7 cellular contexts compared by ENCODE assay signal in genomic region chr14:68285421-68286179, GRCh38.
A peak's percentile ranks its signal among the peaks of the same experiment; 100 is the strongest.
DNase-seq lines count a peak whose midpoint lies in the region; ATAC-seq and TF ChIP-seq lines count a peak whose summit lies in the region.

No MANE protein-coding gene starts in this region.

- no peak overlapping the region for H3K4me3 ChIP-seq in lower lobe of right lung
- H3K4me3 ChIP-seq in subcutaneous abdominal adipose tissue (ENCODE audit: low read depth in 1 of 5, low read length in 5 of 5) = no peak overlapping the region
- no peak overlapping the region for H3K4me3 ChIP-seq in SJCRH30

- H3K4me1 ChIP-seq in lower lobe of right lung = peaks cover 45% of the 10 kb centered on the region
- H3K4me1 ChIP-seq in subcutaneous abdominal adipose tissue (ENCODE audit: control insufficient read depth in 5 of 5, insufficient read depth in 5 of 5, low read length in 5 of 5) = peaks cover 15 to 31% (median 30%) of the 10 kb centered on the region in 5 donors
- no peaks in the 10 kb centered on the region for H3K4me1 ChIP-seq in SJCRH30

- no peak for TF ChIP-seq CTCF in lower lobe of right lung (IDR thresholded peaks at IDR 0.05)

- H3K27ac ChIP-seq in lower lobe of right lung (peak overlapping the region; percentile 44), subcutaneous abdominal adipose tissue (ENCODE audit: low read depth, low read length) (peak overlapping the region; percentile 77), SJCRH30 (no peak overlapping the region)

- DNase-seq in activated CD4-positive, alpha-beta T cell treated with anti-CD3 and anti-CD28 coated beads, Interleukin-2, amount 50 U/mL, for 48 hours = peak; percentile 71 to 79
- peak; percentile 44 for DNase-seq in lower lobe of right lung
- no peak for DNase-seq in DMS53 treated with DMSO at 0.1 percent for 48 hours (lab: John Stamatoyannopoulos, UW; ENCODE audit: unreplicated experiment)
- DNase-seq in SJCRH30 = no peak

- H3K27me3 ChIP-seq in lower lobe of right lung (ENCODE audit: low read depth) (no peaks in the 10 kb centered on the region), subcutaneous abdominal adipose tissue (ENCODE audit: control insufficient read depth in 5 of 5, insufficient read depth in 4 of 5, low read length in 5 of 5) (no peaks in the 10 kb centered on the region), SJCRH30 (no peaks in the 10 kb centered on the region)

- H3K36me3 ChIP-seq in lower lobe of right lung (no peaks in the 10 kb centered on the region), subcutaneous abdominal adipose tissue (ENCODE audit: control insufficient read depth in 5 of 5, insufficient read depth in 5 of 5, low read length in 5 of 5) (no peaks in the 10 kb centered on the region), SJCRH30 (no peaks in the 10 kb centered on the region)

- intact Hi-C loops in lower lobe of right lung (cut with DNase I) = no loop called here

- H3K9ac ChIP-seq in subcutaneous abdominal adipose tissue (ENCODE audit: low read length in 5 of 5) = peak overlapping the region in 2 of 5 donors; percentile 21 to 49

- H3K9me3 ChIP-seq in lower lobe of right lung = no peaks in the 10 kb centered on the region
- no peaks in the 10 kb centered on the region for H3K9me3 ChIP-seq in subcutaneous abdominal adipose tissue (ENCODE audit: control insufficient read depth in 5 of 5, low read length in 5 of 5)
- H3K9me3 ChIP-seq in SJCRH30 (replicated peaks) = no peaks in the 10 kb centered on the region

- ATAC-seq in HG03354 (IDR thresholded peaks at IDR 0.05; ENCODE audit: poor library complexity, severe bottlenecking, unreplicated experiment) (peak; percentile 38), lower lobe of right lung (peak in 1 of 2 donors; percentile 62), GM21526 (IDR thresholded peaks at IDR 0.05; ENCODE audit: low FRiP score, unreplicated experiment) (no peak)

Comparison
In these comparisons a context has a peak if more than half of its experiments do, and no peak if none do; other contexts are left out.
1. DNase-seq: peak in activated CD4-positive, alpha-beta T cell treated with anti-CD3 and anti-CD28 coated beads, Interleukin-2, amount 50 U/mL, for 48 hours (2 of 2) and lower lobe of right lung (single experiment); none in DMS53 treated with DMSO at 0.1 percent for 48 hours (single experiment) and SJCRH30 (0 of 2).